In genomic region chr12:6216581-6216980, GRCh38 we compare ENCODE assay signal across 12 cellular contexts. TPM values are rescaled to one million over a fixed set of nuclear protein-coding genes. Genes with fewer than 3 reads are reported as not detected.
DNase-seq lines count a peak whose midpoint lies in the region; ATAC-seq and TF ChIP-seq lines count a peak whose summit lies in the region.
"Had no signal": no experiment of that assay in that cellular context is flagged by ENCODE, and none has a peak within 500 bp of the region (broad histone marks: within the 10 kb centered on the region; RNA-seq: fewer than 3 reads in every experiment).

No MANE protein-coding gene starts in this region.

- H3K9me2 ChIP-seq in OCI-LY1 (ENCODE audit: low read depth, low read length), result no peaks in the 10 kb centered on the region

- no peaks in the 10 kb centered on the region for H4K20me1 ChIP-seq in OCI-LY1 (ENCODE audit: insufficient read depth, low read length)
- no peaks in the 10 kb centered on the region for H4K20me1 ChIP-seq in mammary epithelial cell (ENCODE audit: insufficient read depth, low read length)

- H2AFZ ChIP-seq in OCI-LY1 (ENCODE audit: low read length), result no peak overlapping the region
- H2AFZ ChIP-seq in mammary epithelial cell (ENCODE audit: low read depth, low read length), result no peak overlapping the region

- WGBS in mammary epithelial cell (ENCODE audit: low coverage, missing lambda C conversion rate), result 75% methylated on average over 6 of the region's 7 CpGs
- WGBS in mesodermal cell (ENCODE audit: insufficient coverage in 2 of 2), 2 experiments, result 91 to 96% methylated on average over 5 to 6 of the region's 7 CpGs

- no peaks in the 10 kb centered on the region for H3K9me3 ChIP-seq in OCI-LY1 (ENCODE audit: low read length)
- no peaks in the 10 kb centered on the region for H3K9me3 ChIP-seq in mammary epithelial cell (replicated peaks; ENCODE audit: insufficient read depth, low read length)
- no peaks in the 10 kb centered on the region for H3K9me3 ChIP-seq in mesodermal cell (ENCODE audit: control insufficient read depth, low read length)
- no peaks in the 10 kb centered on the region for H3K9me3 ChIP-seq in thoracic aorta

- no peak overlapping the region for H3K4me3 ChIP-seq in OCI-LY1 (ENCODE audit: low read depth, low read length, poor library complexity, severe bottlenecking)
- no peak overlapping the region for H3K4me3 ChIP-seq in mammary epithelial cell (replicated peaks in 1 of 3; ENCODE audit: insufficient read depth in 1 of 3, low read depth in 2 of 3, low read length in 3 of 3)
- no peak overlapping the region for H3K4me3 ChIP-seq in mesodermal cell (ENCODE audit: extremely low read depth, insufficient read depth, low read length, poor library complexity, severe bottlenecking)
- H3K4me3 ChIP-seq in thoracic aorta, result peak overlapping the region; percentile 8
- H3K4me3 ChIP-seq: SK-N-MC had no signal

- peak overlapping the region; percentile 91 for H3K27ac ChIP-seq in OCI-LY1 (ENCODE audit: low read depth, low read length, poor library complexity, severe bottlenecking)
- peak overlapping the region; percentile 100 for H3K27ac ChIP-seq in mammary epithelial cell (ENCODE audit: insufficient read depth, low read depth, low read length)
- H3K27ac ChIP-seq in mesodermal cell (ENCODE audit: low read depth, low read length, severe bottlenecking), result peak overlapping the region; percentile 29
- H3K27ac ChIP-seq in thoracic aorta, result peak overlapping the region; percentile 88 to 97
- H3K27ac ChIP-seq: KMS-11, SK-N-MC had no signal

- H3K36me3 ChIP-seq in OCI-LY1 (ENCODE audit: insufficient read depth, low read length) (peaks cover 6% of the 10 kb centered on the region; the same call in 1 of the 2 replicates), mammary epithelial cell (ENCODE audit: insufficient read depth, low read length) (peaks cover 5% of the 10 kb centered on the region), mesodermal cell (ENCODE audit: control insufficient read depth, insufficient read depth, low read length) (peaks cover 8% of the 10 kb centered on the region), thoracic aorta (no peaks in the 10 kb centered on the region)

- H3K9ac ChIP-seq in OCI-LY1 (ENCODE audit: low read length) (no peak overlapping the region; the same call in 1 of the 2 replicates), mammary epithelial cell (ENCODE audit: insufficient read depth, low read length) (peak overlapping the region; percentile 95)
- H3K9ac ChIP-seq: KMS-11 had no signal

- no peak for TF ChIP-seq CTCF in OCI-LY1 (IDR thresholded peaks at IDR 0.05; ENCODE audit: low read length)
- TF ChIP-seq CTCF in mammary epithelial cell (conservative IDR thresholded peaks at IDR 0.05 in 1 of 2, IDR thresholded peaks at IDR 0.05 in 1 of 2; ENCODE audit: extremely low read depth in 1 of 2, insufficient read depth in 1 of 2, low read depth in 1 of 2, low read length in 2 of 2), result no peak
- TF ChIP-seq CTCF in thoracic aorta (IDR thresholded peaks at IDR 0.05), result no peak
- no peak for TF ChIP-seq CTCF in GM10266 (IDR thresholded peaks at IDR 0.05; ENCODE audit: control insufficient read depth, insufficient read depth, low read depth, missing control alignments)

- H3K27me3 ChIP-seq in OCI-LY1 (ENCODE audit: insufficient read depth, low read length), result no peaks in the 10 kb centered on the region; the same call in 1 of the 2 replicates
- no peaks in the 10 kb centered on the region for H3K27me3 ChIP-seq in mammary epithelial cell (ENCODE audit: insufficient read depth, low read length)
- no peaks in the 10 kb centered on the region for H3K27me3 ChIP-seq in thoracic aorta (replicated peaks; ENCODE audit: insufficient read depth)

- CTCF ChIA-PET in mammary epithelial cell (lab: Charles Lee; ENCODE audit: low non-redundant PET), result no interaction called here

- no peaks in the 10 kb centered on the region for H3F3A ChIP-seq in OCI-LY1 (ENCODE audit: insufficient read depth, low read length)

- BruUV-seq in mammary epithelial cell (replicated peaks; lab: Mats Ljungman, UMichigan), result TSS peak; percentile 68

- dilution Hi-C loops in mammary epithelial cell (cut with HindIII; ENCODE audit: low sequenced_read_pairs), result no loop called here

- intact Hi-C loops in mammary epithelial cell (cut with micrococcal nuclease), result loop anchor here (1.0 to 10.0 kb wide), 5 partner anchors 14 to 321 kb away; partner anchors contain the start of genes CD9 and SCNN1A

- no peak for ATAC-seq in thoracic aorta (ENCODE audit: insufficient number of reproducible peaks, low FRiP score, low read depth)
- no peak for ATAC-seq in HG03095 (IDR thresholded peaks at IDR 0.05; ENCODE audit: unreplicated experiment)
- ATAC-seq in GM19397 (IDR thresholded peaks at IDR 0.05; ENCODE audit: unreplicated experiment), result no peak

- peaks cover 10% of the 10 kb centered on the region for H3K79me2 ChIP-seq in OCI-LY1 (ENCODE audit: insufficient read depth, low read length)
- H3K79me2 ChIP-seq in mammary epithelial cell (ENCODE audit: insufficient read depth, low read length), result peaks cover 88% of the 10 kb centered on the region

- in situ Hi-C loops in mammary epithelial cell (cut with MboI; ENCODE audit: low sequenced_read_pairs in 2 of 2), result no loop called here

- H3K4me1 ChIP-seq in OCI-LY1 (ENCODE audit: insufficient read depth, low read length, severe bottlenecking) (peaks cover 94% of the 10 kb centered on the region), mammary epithelial cell (ENCODE audit: insufficient read depth, low read length) (peaks cover 76% of the 10 kb centered on the region), mesodermal cell (ENCODE audit: control insufficient read depth, insufficient read depth, low read length, poor library complexity, severe bottlenecking) (peaks cover 30% of the 10 kb centered on the region), thoracic aorta (ENCODE audit: control insufficient read depth in 1 of 2, low read depth in 2 of 2) (peaks cover 60 to 93% of the 10 kb centered on the region in 2 donors)

- DNase-seq in mammary epithelial cell, result no peak
- DNase-seq in thoracic aorta (ENCODE audit: low spot score), result no peak
- no peak for DNase-seq in hepatic stellate cell (ENCODE audit: low spot score)
- no peak for DNase-seq in GM10266 (ENCODE audit: extremely low spot score)
- DNase-seq: activated CD4-positive, alpha-beta memory T cell treated with anti-CD3 and anti-CD28 coated beads for 36 hours; activated naive CD8-positive, alpha-beta T cell treated with anti-CD3 and anti-CD28 coated beads, Interleukin-2, amount 50 U/mL, for 24 hours had no signal

- H3K4me2 ChIP-seq in OCI-LY1 (ENCODE audit: low read length), result peak overlapping the region; percentile 25; the same call in 1 of the 2 replicates
- peak overlapping the region; percentile 66 for H3K4me2 ChIP-seq in mammary epithelial cell (ENCODE audit: insufficient read depth, low read depth, low read length)
- H3K4me2 ChIP-seq: KMS-11 had no signal

RNA-seq across cellular contexts. Expression of gene CD9, which starts 16.4 kb away (rescaled TPM):
- total RNA-seq in mammary epithelial cell (100 to 1,000 TPM; 351 to 470 TPM), thoracic aorta (100 to 1,000 TPM; 249 to 300 TPM)
- 775 TPM for polyA plus RNA-seq in mammary epithelial cell
- polyA minus RNA-seq in mammary epithelial cell, result 463 TPM
- 83.6 TPM for polyA plus RNA-seq in mesodermal cell (2013, experiment 1 of 2)
- polyA plus RNA-seq in mesodermal cell (2013, experiment 2 of 2), result 66.9 TPM

Comparison
In these comparisons a context has a peak if more than half of its experiments do, and no peak if none do; other contexts are left out.
1. H3K27ac ChIP-seq: peak in every context shown above with its lines; median percentile 100 in mammary epithelial cell; 92 in thoracic aorta; 91 in OCI-LY1; 29 in mesodermal cell.